In genomic region chr11:78787696-78788095, GRCh38 we compare ENCODE assay signal across 20 cellular contexts.
"Had no signal": no experiment of that assay in that cellular context is flagged by ENCODE, and none has a peak within 500 bp of the region (broad histone marks: within the 10 kb centered on the region; RNA-seq: fewer than 3 reads in every experiment).

No MANE protein-coding gene starts in this region.

- DNase-seq: cerebellar nuclear complex; cortex of kidney; effector memory CD8-positive, alpha-beta T cell; heart left ventricle; kidney; natural killer cell; sigmoid colon; stimulated activated CD4-positive, alpha-beta T cell treated with anti-CD3 and anti-CD28 coated beads, Interleukin-4, amount 100 ng/mL, for 4 hours; stimulated activated naive CD8-positive, alpha-beta T cell treated with anti-CD3 and anti-CD28 coated beads, Interleukin-15, Interleukin-2, amounts not matched to agents 100 U/mL and 50 U/mL, for 24 hours; transverse colon had no signal

- H3K79me2 ChIP-seq: hepatocyte, parathyroid adenoma had no signal

- H3K4me1 ChIP-seq: parathyroid adenoma, prostate gland, right atrium auricular region had no signal

- H3K9ac ChIP-seq: parathyroid adenoma had no signal

- H3K4me3 ChIP-seq: heart left ventricle, hepatocyte, prostate gland, right atrium auricular region, sigmoid colon, thoracic aorta, transverse colon had no signal

- H3K9me3 ChIP-seq: heart left ventricle, neutrophil, prostate gland, right atrium auricular region, sigmoid colon, thoracic aorta, transverse colon had no signal

- H2AFZ ChIP-seq: hepatocyte, parathyroid adenoma had no signal

- H3K27ac Mint-ChIP-seq: effector memory CD8-positive, alpha-beta T cell; natural killer cell; stimulated activated memory B cell treated with anti-CD40 and anti-IgM and Interleukin-4, amounts not matched to agents 10 μg/mL and 1 μg/mL and 100 μg/mL, for 72 hours had no signal

- H3K36me3 ChIP-seq: heart left ventricle, neutrophil, prostate gland, right atrium auricular region, sigmoid colon, thoracic aorta, transverse colon had no signal

- H3K4me3 Mint-ChIP-seq: effector memory CD8-positive, alpha-beta T cell; natural killer cell; neural crest cell; stimulated activated memory B cell treated with anti-CD40 and anti-IgM and Interleukin-4, amounts not matched to agents 10 μg/mL and 1 μg/mL and 100 μg/mL, for 72 hours had no signal

- H3K27me3 ChIP-seq: heart left ventricle, hepatocyte, right atrium auricular region, sigmoid colon, transverse colon had no signal

- FAIRE-seq: frontal cortex, kidney had no signal

- H3K36me3 Mint-ChIP-seq: natural killer cell; stimulated activated memory B cell treated with anti-CD40 and anti-IgM and Interleukin-4, amounts not matched to agents 10 μg/mL and 1 μg/mL and 100 μg/mL, for 72 hours had no signal

- H3K27ac ChIP-seq: heart left ventricle, hepatocyte, neutrophil, parathyroid adenoma, prostate gland, right atrium auricular region, sigmoid colon, thoracic aorta, transverse colon had no signal

- H3K4me1 Mint-ChIP-seq: natural killer cell; stimulated activated memory B cell treated with anti-CD40 and anti-IgM and Interleukin-4, amounts not matched to agents 10 μg/mL and 1 μg/mL and 100 μg/mL, for 72 hours had no signal

- ATAC-seq: effector memory CD8-positive, alpha-beta T cell; left lobe of liver; natural killer cell; stimulated activated naive CD8-positive, alpha-beta T cell treated with anti-CD3 and anti-CD28 coated beads, Interleukin-15, Interleukin-2, amounts not matched to agents 100 U/mL and 50 U/mL, for 24 hours had no signal

- H3K9me3 Mint-ChIP-seq: effector memory CD8-positive, alpha-beta T cell; natural killer cell; neural crest cell; stimulated activated memory B cell treated with anti-CD40 and anti-IgM and Interleukin-4, amounts not matched to agents 10 μg/mL and 1 μg/mL and 100 μg/mL, for 72 hours had no signal

- H3K4me2 ChIP-seq: hepatocyte had no signal
